In the genomic region with DNA sequence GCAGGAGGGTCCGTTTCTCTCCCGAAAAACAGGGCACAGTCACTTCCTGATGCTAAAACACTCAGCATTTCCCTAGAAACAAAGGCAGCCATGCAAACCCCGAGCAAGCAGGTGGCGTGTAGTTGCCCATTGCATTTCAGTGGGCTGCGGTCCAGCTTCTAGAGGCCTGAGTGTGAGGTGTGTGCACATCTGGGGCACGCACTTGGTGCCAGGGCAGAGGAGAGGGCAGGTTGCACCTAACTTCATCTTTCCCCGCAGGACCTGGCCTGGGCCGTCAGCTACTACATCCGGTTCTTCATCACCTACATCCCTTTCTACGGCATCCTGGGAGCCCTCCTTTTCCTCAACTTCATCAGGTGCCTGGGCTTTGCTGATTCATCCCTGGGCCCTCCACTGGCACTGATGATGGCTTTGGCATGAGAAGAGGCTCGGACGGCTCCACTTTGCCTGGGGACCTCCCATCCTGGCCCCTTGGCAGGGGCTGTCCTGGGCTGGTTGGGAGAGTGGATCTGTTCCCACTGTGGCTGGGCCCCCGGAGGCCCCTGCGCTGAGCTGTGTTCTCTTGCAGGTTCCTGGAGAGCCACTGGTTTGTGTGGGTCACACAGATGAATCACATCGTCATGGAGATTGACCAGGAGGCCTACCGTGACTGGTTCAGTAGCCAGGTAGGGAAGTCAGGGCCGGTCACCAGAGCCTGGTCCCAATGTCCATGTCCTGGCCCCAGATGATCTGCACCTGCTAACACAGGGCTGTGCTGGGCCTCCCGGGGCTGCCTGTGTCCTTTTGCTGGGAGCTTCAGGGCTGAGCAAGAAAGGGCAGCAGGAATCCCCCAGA, we compare ENCODE assay signal across 21 cellular contexts. TPM values are rescaled to one million over a fixed set of nuclear protein-coding genes. Genes with fewer than 3 reads are reported as not detected.
"Had no signal": no experiment of that assay in that cellular context is flagged by ENCODE, and none has a peak within 500 bp of the region (broad histone marks: within the 10 kb centered on the region; RNA-seq: fewer than 3 reads in every experiment).

No MANE protein-coding gene starts in this region.

- H3K4me1 Mint-ChIP-seq: nephron had no signal

- H3K9me3 ChIP-seq: tibial nerve had no signal

- H3K27ac Mint-ChIP-seq: mesothelial cell of epicardium, nephron, T-helper 17 cell had no signal

- H3K4me3 Mint-ChIP-seq: mesothelial cell of epicardium, nephron, T-helper 17 cell had no signal

- H3K27me3 Mint-ChIP-seq: T-helper 17 cell had no signal

- H3K9me3 Mint-ChIP-seq: mesothelial cell of epicardium, nephron had no signal

- DNase-seq: activated CD4-positive, CD25-positive, alpha-beta regulatory T cell treated with anti-CD3 and anti-CD28 coated beads, Interleukin-2, amount 50 U/mL, for 72 hours; activated CD8-positive, alpha-beta memory T cell treated with anti-CD3 and anti-CD28 coated beads for 24 hours; activated CD8-positive, alpha-beta memory T cell treated with anti-CD3 and anti-CD28 coated beads, Interleukin-2, amount 50 U/mL, for 48 hours; activated effector memory CD4-positive, alpha-beta T cell treated with Interleukin-2 at 50 U/mL for 16 hours; activated naive CD4-positive, alpha-beta T cell treated with anti-CD3 and anti-CD28 coated beads, Interleukin-2, amount 50 U/mL, for 16 hours; activated T-cell treated with anti-CD3 and anti-CD28 coated beads, Interleukin-2, amount 50 U/mL, for 48 hours; dermis blood vessel endothelial cell; effector memory CD4-positive, alpha-beta T cell; left colon; retina; stimulated activated CD4-positive, alpha-beta T cell treated with anti-CD3 and anti-CD28 coated beads, Interleukin-12 subunit alpha, Interleukin-12 subunit beta, amount 100 ng/mL, for 4 hours; stimulated activated CD4-positive, alpha-beta T cell treated with anti-CD3 and anti-CD28 coated beads, Interleukin-2, amount 100 ng/mL, for 24 hours; stimulated activated naive CD8-positive, alpha-beta T cell treated with anti-CD3 and anti-CD28 coated beads, Interleukin-15, Interleukin-2, amounts not matched to agents 100 U/mL and 50 U/mL, for 24 hours; substantia nigra; T-helper 17 cell had no signal

- H3K4me3 ChIP-seq: hepatocyte, lung, tibial nerve had no signal

- ATAC-seq: left colon; stimulated activated naive CD8-positive, alpha-beta T cell treated with anti-CD3 and anti-CD28 coated beads, Interleukin-15, Interleukin-2, amounts not matched to agents 100 U/mL and 50 U/mL, for 24 hours; T-helper 17 cell had no signal

- H3K27ac ChIP-seq: hepatocyte, tibial nerve, VCaP had no signal

- H3K27me3 ChIP-seq: hepatocyte, tibial nerve had no signal

RNA-seq across cellular contexts. Expression of a gene that starts 54.4 kb away (rescaled TPM):
- total RNA-seq: T-helper 17 cell had no signal
